ENCODE assay signal across 8 cellular contexts in genomic region chr17:29615048-29615385, GRCh38. TPM values are rescaled to one million over a fixed set of nuclear protein-coding genes. Genes with fewer than 3 reads are reported as not detected.
DNase-seq lines count a peak whose midpoint lies in the region; ATAC-seq lines count a peak whose summit lies in the region.

No MANE protein-coding gene starts in this region.

- peaks cover 0 to 57% (median 22%) of the 10 kb centered on the region in 11 experiments; a peak in 18 of 22 replicates for H4K20me1 ChIP-seq in BLaER1 treated with 17β-estradiol and CSF1 and Interleukin-3, amounts not matched to agents 10 nM and 100 nM

- peaks cover 0 to 5% (median 0%) of the 10 kb centered on the region in 11 experiments; a peak in 1 of 22 replicates for H3K9me3 ChIP-seq in BLaER1 treated with 17β-estradiol and CSF1 and Interleukin-3, amounts not matched to agents 10 nM and 100 nM (replicated peaks in 1 of 11)
- H3K9me3 ChIP-seq in MG63: no peaks in the 10 kb centered on the region

- H3K27ac ChIP-seq in BLaER1 treated with 17β-estradiol and CSF1 and Interleukin-3, amounts not matched to agents 10 nM and 100 nM: peak overlapping the region in 7 of 11 experiments; percentile 6 to 57 (median 39); a peak in 11 of 22 replicates

- H3K4me2 ChIP-seq in BLaER1 treated with 17β-estradiol and CSF1 and Interleukin-3, amounts not matched to agents 10 nM and 100 nM: peak overlapping the region; percentile 92 to 98 (median 95)

- peak overlapping the region; percentile 34 to 68 (median 52); a peak in 18 of 20 replicates for H3K4me3 ChIP-seq in BLaER1 treated with 17β-estradiol and CSF1 and Interleukin-3, amounts not matched to agents 10 nM and 100 nM
- H3K4me3 ChIP-seq in MG63 (peak overlapping the region; percentile 8; the same call in 1 of the 2 replicates), iPS-11a (ENCODE audit: low read depth, low read length) (peak overlapping the region; percentile 37)

- no peak for DNase-seq in MG63
- peak; percentile 75 for DNase-seq in activated effector memory CD4-positive, alpha-beta T cell treated with Interleukin-2 at 50 U/mL for 16 hours
- DNase-seq in stimulated activated naive CD4-positive, alpha-beta T cell (lab: John Stamatoyannopoulos, UW): peak; percentile 42 to 78 (median 57)
- DNase-seq in NCI-H526 treated with DMSO at 0.1 percent for 48 hours (lab: John Stamatoyannopoulos, UW): no peak
- DNase-seq in iPS-NIHi11 (ENCODE audit: low spot score): no peak

- peaks cover 13 to 28% (median 22%) of the 10 kb centered on the region in 11 experiments for H3K27me3 ChIP-seq in BLaER1 treated with 17β-estradiol and CSF1 and Interleukin-3, amounts not matched to agents 10 nM and 100 nM
- no peaks in the 10 kb centered on the region for H3K27me3 ChIP-seq in MG63

- H3K9ac ChIP-seq in BLaER1 treated with 17β-estradiol and CSF1 and Interleukin-3, amounts not matched to agents 10 nM and 100 nM: peak overlapping the region in 10 of 11 experiments; percentile 9 to 65 (median 52); a peak in 17 of 22 replicates

- H3K4me1 ChIP-seq in BLaER1 treated with 17β-estradiol and CSF1 and Interleukin-3, amounts not matched to agents 10 nM and 100 nM: peaks cover 55 to 76% (median 73%) of the 10 kb centered on the region in 10 experiments

- no peak for ATAC-seq in HG03108 (IDR thresholded peaks at IDR 0.05; ENCODE audit: unreplicated experiment)

- H3K36me3 ChIP-seq in BLaER1 treated with 17β-estradiol and CSF1 and Interleukin-3, amounts not matched to agents 10 nM and 100 nM: peaks cover 0 to 28% (median 20%) of the 10 kb centered on the region in 11 experiments; a peak in 14 of 22 replicates
- H3K36me3 ChIP-seq in MG63: no peaks in the 10 kb centered on the region

RNA-seq across cellular contexts. Expression of gene CORO6, which starts 7.7 kb away (rescaled TPM):
- total RNA-seq in MG63 (2014; rRNA removed; shearing (Covaris generic); ENCODE audit: low replicate concordance): 1.2 TPM in 1 of 2 replicates, not detected in the other

RNA-seq across cellular contexts. Expression of gene ANKRD13B, which starts 22.1 kb away (rescaled TPM):
- 12.1 and 15.7 TPM in 2 replicates for total RNA-seq in MG63 (2014; rRNA removed; shearing (Covaris generic); ENCODE audit: low replicate concordance)

RNA-seq across cellular contexts. Expression of gene GIT1, which starts 25.6 kb away (rescaled TPM):
- 17.1 and 36.4 TPM in 2 replicates for total RNA-seq in MG63 (2014; rRNA removed; shearing (Covaris generic); ENCODE audit: low replicate concordance)

RNA-seq across cellular contexts. Expression of gene TP53I13, which starts 46.5 kb away (rescaled TPM):
- total RNA-seq in MG63 (2014; rRNA removed; shearing (Covaris generic); ENCODE audit: low replicate concordance): 28.6 and 48.8 TPM in 2 replicates

RNA-seq across cellular contexts. Expression of gene ABHD15, which starts 48.2 kb away (rescaled TPM):
- total RNA-seq in MG63 (2014; rRNA removed; shearing (Covaris generic); ENCODE audit: low replicate concordance): 7.8 and 8.9 TPM in 2 replicates

Comparison
In these comparisons a context has a peak if more than half of its experiments do, and no peak if none do; other contexts are left out.
1. DNase-seq: peak in activated effector memory CD4-positive, alpha-beta T cell treated with Interleukin-2 at 50 U/mL for 16 hours (single experiment) and stimulated activated naive CD4-positive, alpha-beta T cell (6 of 6); none in MG63 (single experiment), NCI-H526 treated with DMSO at 0.1 percent for 48 hours (single experiment) and iPS-NIHi11 (single experiment).
2. Peak in every context shown above with its lines, with median percentiles within 50 percentile points of each other: H3K4me3 ChIP-seq.